In the genomic region with DNA sequence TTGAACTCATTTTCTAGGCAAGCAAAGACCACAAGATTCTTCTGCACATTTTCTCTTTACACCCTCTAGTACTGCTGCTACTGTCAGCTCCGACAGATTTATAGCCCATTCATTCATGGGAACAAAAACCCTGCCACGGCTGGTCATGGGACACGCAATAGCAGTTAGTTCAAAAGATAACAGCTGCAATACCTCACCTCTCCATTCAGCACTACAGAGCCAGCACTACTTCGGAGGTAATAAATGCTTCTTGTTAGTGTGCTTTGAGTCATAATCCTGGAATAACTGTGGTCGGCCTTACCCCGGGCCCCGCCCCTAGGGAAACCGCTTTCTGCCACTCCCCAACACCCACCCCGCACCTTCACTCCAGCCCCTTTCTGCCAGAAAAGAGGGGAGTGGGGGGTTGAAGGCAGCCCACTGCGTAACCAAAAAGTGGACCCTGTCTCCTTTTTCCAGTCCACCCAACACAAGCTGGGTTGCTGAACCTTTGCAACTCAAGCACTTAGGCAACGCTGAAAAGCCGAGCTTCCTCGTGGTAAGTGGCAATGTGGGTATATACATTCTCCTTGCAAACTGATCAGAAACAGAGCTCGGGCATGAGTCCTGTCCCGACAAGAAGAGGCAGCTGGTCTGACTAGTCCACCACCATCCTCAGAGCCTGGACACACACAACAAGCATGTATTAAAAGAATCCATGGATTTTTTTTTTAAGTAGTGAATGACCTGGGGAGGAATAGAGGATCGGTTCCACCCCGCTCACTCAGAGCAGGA, we compare ENCODE assay signal across 14 cellular contexts.
DNase-seq lines count a peak whose midpoint lies in the region; ATAC-seq, FAIRE-seq and TF ChIP-seq lines count a peak whose summit lies in the region.
"Had no signal": no experiment of that assay in that cellular context is flagged by ENCODE, and none has a peak within 500 bp of the region (broad histone marks: within the 10 kb centered on the region; RNA-seq: fewer than 3 reads in every experiment).

No MANE protein-coding gene starts in this region.

- H3K4me3 ChIP-seq in A549 (no peak overlapping the region), left lung (no peak overlapping the region), testis (no peak overlapping the region)

- FAIRE-seq in A549 (lab: Jason Lieb, UNC): no peak
- FAIRE-seq: endometrium had no signal

- peak; percentile 70 to 83 for ATAC-seq in A549
- peak; percentile 17 for ATAC-seq in left lung
- ATAC-seq: Right ventricle myocardium inferior had no signal

- CTCF ChIA-PET in A549 (lab: Yijun Ruan, JAX): interaction anchor here (0.7 to 1.3 kb wide), 3 partner anchors 8 to 39 kb away, joined by 3 read pairs; no protein-coding TSS in a partner anchor

- no peak for TF ChIP-seq EP300 in A549 (IDR thresholded peaks at IDR 0.05)

- 18% methylated on average over 17 of the region's 17 CpGs for WGBS in A549 (ENCODE audit: missing lambda C conversion rate)
- WGBS in testis, 2 donors: 51 to 62% methylated on average over 17 of the region's 17 CpGs

- POLR2A ChIA-PET in A549 (lab: Yijun Ruan, JAX): no interaction called here

- no peaks in the 10 kb centered on the region for H3K4me1 ChIP-seq in A549
- H3K4me1 ChIP-seq in left lung: no peaks in the 10 kb centered on the region
- H3K4me1 ChIP-seq in testis: no peaks in the 10 kb centered on the region

- H3K27me3 ChIP-seq in left lung (peaks cover 0 to 27% of the 10 kb centered on the region in 2 donors), testis (no peaks in the 10 kb centered on the region)
- H3K27me3 ChIP-seq: brain microvascular endothelial cell had no signal

- no peak overlapping the region for H3K27ac ChIP-seq in A549
- no peak overlapping the region for H3K27ac ChIP-seq in VCaP
- H3K27ac ChIP-seq in left lung: no peak overlapping the region
- no peak overlapping the region for H3K27ac ChIP-seq in testis
- H3K27ac ChIP-seq: brain microvascular endothelial cell had no signal

- intact Hi-C loops in left lung (cut with DNase I): no loop called here
- intact Hi-C loops in testis (cut with DNase I; ENCODE audit: low total_unique reads): no loop called here

- H3K36me3 ChIP-seq in left lung (no peaks in the 10 kb centered on the region), testis (ENCODE audit: low read depth, missing control alignments) (no peaks in the 10 kb centered on the region)
- H3K36me3 ChIP-seq: brain microvascular endothelial cell had no signal

- TF ChIP-seq RAD21 in A549 (conservative IDR thresholded peaks at IDR 0.05 in 1 of 2, IDR thresholded peaks at IDR 0.05 in 1 of 2): no peak

- TF ChIP-seq POLR2A in A549 (IDR thresholded peaks at IDR 0.05; ENCODE audit: low read length) (no peak), testis (IDR thresholded peaks at IDR 0.05) (no peak)

- no peak overlapping the region for H3K4me2 ChIP-seq in A549

- no peaks in the 10 kb centered on the region for H3K9me3 ChIP-seq in A549
- H3K9me3 ChIP-seq in left lung: no peaks in the 10 kb centered on the region
- no peaks in the 10 kb centered on the region for H3K9me3 ChIP-seq in testis

- TF ChIP-seq CTCF in A549 (IDR thresholded peaks at IDR 0.05): no peak
- TF ChIP-seq CTCF in VCaP (conservative IDR thresholded peaks at IDR 0.05): peak; percentile 23; the same call in 1 of the 2 replicates
- no peak for TF ChIP-seq CTCF in left lung (IDR thresholded peaks at IDR 0.05)
- no peak for TF ChIP-seq CTCF in testis (IDR thresholded peaks at IDR 0.05)

- DNase-seq in A549 (ENCODE audit: low read depth in 1 of 2, low spot score in 1 of 2) (peak in 1 of 2 experiments; percentile 24), HT1080 (ENCODE audit: low read depth) (peak; percentile 65), left lung (no peak), NCI-H2107 (lab: John Stamatoyannopoulos, UW) (no peak), NCI-H226 (no peak), testis (no peak)
- no peak for DNase-seq in activated T-cell treated with anti-CD3 and anti-CD28 coated beads, Interleukin-2, amount 50 U/mL, for 48 hours
- DNase-seq: activated CD4-positive, alpha-beta T cell treated with anti-CD3 and anti-CD28 coated beads for 1 hour; AML-193; brain microvascular endothelial cell; NCI-H2029 treated with DMSO at 0.1 percent for 48 hours had no signal

TF ChIP-seq in A549, 52 proteins besides CTCF, POLR2A, EP300 and RAD21:
- TF ChIP-seq RARB (CRISPR knock-in tag; IDR thresholded peaks at IDR 0.05) (no peak), HEYL (CRISPR knock-in tag; IDR thresholded peaks at IDR 0.05) (no peak), NR3C1 (IDR thresholded peaks at IDR 0.05) (no peak), HOXB13 (CRISPR knock-in tag; IDR thresholded peaks at IDR 0.05; ENCODE audit: low read depth) (no peak), RNF2 (IDR thresholded peaks at IDR 0.05; ENCODE audit: borderline replicate concordance, low read depth) (no peak), PHF8 (IDR thresholded peaks at IDR 0.05; ENCODE audit: borderline replicate concordance, low read depth) (no peak), BHLHE40 (IDR thresholded peaks at IDR 0.05; ENCODE audit: low read depth, low read length) (no peak), HOXA7 (CRISPR knock-in tag; IDR thresholded peaks at IDR 0.05) (no peak), FOSL2 (IDR thresholded peaks at IDR 0.05) (no peak), FOSL2 (CRISPR knock-in tag; IDR thresholded peaks at IDR 0.05) (no peak), CBX2 (IDR thresholded peaks at IDR 0.05; ENCODE audit: borderline replicate concordance, low read depth) (no peak), ESRRA (IDR thresholded peaks at IDR 0.05; ENCODE audit: borderline replicate concordance, low read length) (no peak), ZNF302 (CRISPR knock-in tag; IDR thresholded peaks at IDR 0.05) (no peak), KDM5A (IDR thresholded peaks at IDR 0.05) (no peak), CHD4 (IDR thresholded peaks at IDR 0.05; ENCODE audit: borderline replicate concordance) (no peak), HDAC2 (IDR thresholded peaks at IDR 0.05) (no peak)
- TF ChIP-seq, protein P1, sequence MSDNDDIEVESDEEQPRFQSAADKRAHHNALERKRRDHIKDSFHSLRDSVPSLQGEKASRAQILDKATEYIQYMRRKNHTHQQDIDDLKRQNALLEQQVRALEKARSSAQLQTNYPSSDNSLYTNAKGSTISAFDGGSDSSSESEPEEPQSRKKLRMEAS (IDR thresholded peaks at IDR 0.05): no peak
- TF ChIP-seq, protein P2, sequence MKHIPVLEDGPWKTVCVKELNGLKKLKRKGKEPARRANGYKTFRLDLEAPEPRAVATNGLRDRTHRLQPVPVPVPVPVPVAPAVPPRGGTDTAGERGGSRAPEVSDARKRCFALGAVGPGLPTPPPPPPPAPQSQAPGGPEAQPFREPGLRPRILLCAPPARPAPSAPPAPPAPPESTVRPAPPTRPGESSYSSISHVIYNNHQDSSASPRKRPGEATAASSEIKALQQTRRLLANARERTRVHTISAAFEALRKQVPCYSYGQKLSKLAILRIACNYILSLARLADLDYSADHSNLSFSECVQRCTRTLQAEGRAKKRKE (CRISPR knock-in tag; IDR thresholded peaks at IDR 0.05; ENCODE audit: low read depth): no peak
